ENCODE assay signal across 8 cellular contexts in the genomic region with DNA sequence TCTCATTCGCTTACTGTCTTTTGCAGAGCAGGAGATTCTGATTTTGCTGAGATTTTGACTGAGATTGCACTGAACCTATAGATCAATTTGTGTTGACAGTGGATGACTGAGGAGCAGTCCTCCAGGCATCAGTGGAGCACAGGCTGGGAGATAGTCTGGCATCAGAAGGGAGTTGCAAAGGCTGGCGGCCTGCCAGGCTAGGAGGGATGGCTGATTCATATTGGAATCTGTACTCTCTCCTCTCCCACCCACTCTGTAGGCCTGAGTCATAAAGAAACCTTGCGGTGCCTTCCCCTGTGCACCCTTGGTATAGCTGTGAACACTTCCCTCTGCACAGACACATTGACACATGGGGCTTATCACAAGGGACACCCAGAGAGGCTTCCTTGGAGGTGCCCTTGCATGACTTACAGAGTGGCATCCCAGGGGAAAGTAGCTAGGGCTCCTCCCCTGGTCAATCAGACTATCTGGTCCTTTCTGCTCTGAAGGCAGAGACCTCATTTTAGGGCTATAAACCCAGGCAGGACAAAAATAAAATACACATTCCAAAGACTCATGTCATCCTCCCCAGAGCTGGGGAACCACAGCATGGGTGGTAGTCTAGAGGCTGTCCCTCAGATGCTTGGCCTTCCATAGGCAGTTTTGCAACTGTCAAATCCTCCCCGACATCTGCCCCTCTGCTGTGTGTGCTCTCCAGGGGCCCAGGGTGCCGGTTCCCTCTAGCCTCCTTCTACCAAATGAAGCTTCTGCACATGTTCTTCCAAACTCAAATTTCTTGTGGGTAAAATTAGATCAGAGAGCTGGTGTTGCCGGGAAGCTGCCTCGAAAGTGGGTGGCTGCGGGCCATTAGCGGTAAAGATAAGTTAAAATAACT. TPM values are rescaled to one million over a fixed set of nuclear protein-coding genes. Genes with fewer than 3 reads are reported as not detected.
A peak's percentile ranks its signal among the peaks of the same experiment; 100 is the strongest.
DNase-seq lines count a peak whose midpoint lies in the region; ATAC-seq and TF ChIP-seq lines count a peak whose summit lies in the region.

No MANE protein-coding gene starts in this region.

- H3K4me2 ChIP-seq in SK-N-SH: peak overlapping the region; percentile 61

- no peaks in the 10 kb centered on the region for H4K20me1 ChIP-seq in SK-N-SH (ENCODE audit: insufficient read depth)

- POLR2A ChIA-PET in SK-N-SH (lab: Yijun Ruan, JAX): interaction anchor here (0.6 kb wide), 1 partner anchor 95 kb away, joined by 6 read pairs; no protein-coding TSS in a partner anchor

- H3K4me1 ChIP-seq in SK-N-SH (ENCODE audit: control insufficient read depth in 1 of 2, insufficient read depth in 2 of 2, low read depth in 1 of 2, low read length in 1 of 2): peaks cover 30 to 35% of the 10 kb centered on the region in 2 experiments

- TF ChIP-seq EP300 in SK-N-SH (IDR thresholded peaks at IDR 0.05; ENCODE audit: borderline replicate concordance in 1 of 2, low read depth in 1 of 2, low read length in 1 of 2): peak; percentile 82

- H3K9me2 ChIP-seq in SK-N-SH: no peaks in the 10 kb centered on the region

- no peaks in the 10 kb centered on the region for H3K27me3 ChIP-seq in SK-N-SH (ENCODE audit: insufficient read depth)

- CTCF ChIA-PET in SK-N-SH (lab: Yijun Ruan, JAX): interaction anchor here (0.6 to 1.9 kb wide), 8 partner anchors 16 to 204 kb away, joined by 3 to 5 read pairs (median 4); no protein-coding TSS in a partner anchor

- WGBS in SK-N-SH (ENCODE audit: low lambda C conversion rate): 4% methylated on average over 9 of the region's 9 CpGs

- no peaks in the 10 kb centered on the region for H3K79me2 ChIP-seq in SK-N-SH (ENCODE audit: insufficient read depth)

- H3K36me3 ChIP-seq in SK-N-SH (replicated peaks in 1 of 2; ENCODE audit: control insufficient read depth in 1 of 2, insufficient read depth in 2 of 2, low read length in 1 of 2): no peaks in the 10 kb centered on the region

- H3K9me3 ChIP-seq in SK-N-SH: no peaks in the 10 kb centered on the region

- H2AFZ ChIP-seq in SK-N-SH (ENCODE audit: low read depth): peak overlapping the region; percentile 61

- DNase-seq in stimulated activated naive CD4-positive, alpha-beta T cell treated with Interleukin-2 at 50 U/mL for 16 hours (lab: John Stamatoyannopoulos, UW): peak; percentile 81
- DNase-seq in stimulated activated naive CD4-positive, alpha-beta T cell (lab: John Stamatoyannopoulos, UW): no peak
- DNase-seq in SK-N-SH: peak; percentile 80
- DNase-seq in amniotic stem cell (lab: John Stamatoyannopoulos, UW): peak; percentile 93
- peak; percentile 99 for DNase-seq in kidney glomerular epithelial cell (lab: John Stamatoyannopoulos, UW)
- peak; percentile 49 for DNase-seq in stimulated activated CD8-positive, alpha-beta memory T cell treated with anti-CD3 and anti-CD28 coated beads, Interleukin-12 subunit alpha, Interleukin-12 subunit beta, amount 100 ng/mL, for 24 hours (ENCODE audit: extremely low read depth)
- DNase-seq in NCI-H187 (lab: John Stamatoyannopoulos, UW): no peak

- peak; percentile 99 for ATAC-seq in HG03095 (IDR thresholded peaks at IDR 0.05; ENCODE audit: unreplicated experiment)

- peak overlapping the region in 1 of 2 experiments; percentile 33; a peak in 2 of 4 replicates for H3K4me3 ChIP-seq in SK-N-SH (ENCODE audit: low read depth in 2 of 2, low read length in 1 of 2)

- peak overlapping the region; percentile 64 for H3K9ac ChIP-seq in SK-N-SH

- TF ChIP-seq CTCF in SK-N-SH (IDR thresholded peaks at IDR 0.05): no peak

- H3F3A ChIP-seq in SK-N-SH (replicated peaks; ENCODE audit: insufficient read depth): peaks cover 28% of the 10 kb centered on the region

- H3K27ac ChIP-seq in SK-N-SH (ENCODE audit: low read depth in 2 of 2, low read length in 1 of 2): peak overlapping the region; percentile 79 to 95

- TF ChIP-seq RAD21 in SK-N-SH (IDR thresholded peaks at IDR 0.05; ENCODE audit: low read length): peak; percentile 32; the same call in 1 of the 2 replicates

TF ChIP-seq in SK-N-SH, 30 proteins besides CTCF, POLR2A, EP300 and RAD21 (continues in another document):
- TF ChIP-seq, protein P1, sequence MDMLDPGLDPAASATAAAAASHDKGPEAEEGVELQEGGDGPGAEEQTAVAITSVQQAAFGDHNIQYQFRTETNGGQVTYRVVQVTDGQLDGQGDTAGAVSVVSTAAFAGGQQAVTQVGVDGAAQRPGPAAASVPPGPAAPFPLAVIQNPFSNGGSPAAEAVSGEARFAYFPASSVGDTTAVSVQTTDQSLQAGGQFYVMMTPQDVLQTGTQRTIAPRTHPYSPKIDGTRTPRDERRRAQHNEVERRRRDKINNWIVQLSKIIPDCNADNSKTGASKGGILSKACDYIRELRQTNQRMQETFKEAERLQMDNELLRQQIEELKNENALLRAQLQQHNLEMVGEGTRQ (IDR thresholded peaks at IDR 0.05; ENCODE audit: borderline replicate concordance, low read depth, low read length): no peak
- TF ChIP-seq REST (IDR thresholded peaks at IDR 0.05; ENCODE audit: low read depth, low read length) (peak; percentile 48), YY1 (IDR thresholded peaks at IDR 0.05; ENCODE audit: low read depth) (no peak), NFIC (IDR thresholded peaks at IDR 0.05; ENCODE audit: borderline replicate concordance) (peak; percentile 99), FOSL2 (IDR thresholded peaks at IDR 0.05; ENCODE audit: borderline replicate concordance, low read depth) (peak; percentile 97), TEAD4 (IDR thresholded peaks at IDR 0.05; ENCODE audit: borderline replicate concordance, insufficient read depth) (peak; percentile 90), GATA2 (CRISPR knock-in tag; IDR thresholded peaks at IDR 0.05) (peak; percentile 67), RFX5 (IDR thresholded peaks at IDR 0.05; ENCODE audit: low read length) (0 out of 2 replicates have a peak, but pooled peaks have one; percentile 13), MEF2A (IDR thresholded peaks at IDR 0.05; ENCODE audit: borderline replicate concordance, low read depth) (peak; percentile 83), GABPA (IDR thresholded peaks at IDR 0.05; ENCODE audit: low read depth) (no peak), CHD2 (IDR thresholded peaks at IDR 0.05; ENCODE audit: low read length, partially characterized antibody) (peak; percentile 73), SIN3A (IDR thresholded peaks at IDR 0.05; ENCODE audit: borderline replicate concordance, low read depth, low read length) (0 out of 2 replicates have a peak, but pooled peaks have one; percentile 20), SMC3 (IDR thresholded peaks at IDR 0.05; ENCODE audit: low read depth, low read length) (peak; percentile 30; the same call in 1 of the 2 replicates), RCOR1 (IDR thresholded peaks at IDR 0.05; ENCODE audit: low read length) (peak; percentile 78), ELF1 (IDR thresholded peaks at IDR 0.05) (no peak), TCF12 (IDR thresholded peaks at IDR 0.05) (peak; percentile 81), JUND (IDR thresholded peaks at IDR 0.05) (peak; percentile 96)
- TF ChIP-seq, protein P2, sequence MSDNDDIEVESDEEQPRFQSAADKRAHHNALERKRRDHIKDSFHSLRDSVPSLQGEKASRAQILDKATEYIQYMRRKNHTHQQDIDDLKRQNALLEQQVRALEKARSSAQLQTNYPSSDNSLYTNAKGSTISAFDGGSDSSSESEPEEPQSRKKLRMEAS (IDR thresholded peaks at IDR 0.05; ENCODE audit: low read depth): peak; percentile 79
- TF ChIP-seq, protein P3, sequence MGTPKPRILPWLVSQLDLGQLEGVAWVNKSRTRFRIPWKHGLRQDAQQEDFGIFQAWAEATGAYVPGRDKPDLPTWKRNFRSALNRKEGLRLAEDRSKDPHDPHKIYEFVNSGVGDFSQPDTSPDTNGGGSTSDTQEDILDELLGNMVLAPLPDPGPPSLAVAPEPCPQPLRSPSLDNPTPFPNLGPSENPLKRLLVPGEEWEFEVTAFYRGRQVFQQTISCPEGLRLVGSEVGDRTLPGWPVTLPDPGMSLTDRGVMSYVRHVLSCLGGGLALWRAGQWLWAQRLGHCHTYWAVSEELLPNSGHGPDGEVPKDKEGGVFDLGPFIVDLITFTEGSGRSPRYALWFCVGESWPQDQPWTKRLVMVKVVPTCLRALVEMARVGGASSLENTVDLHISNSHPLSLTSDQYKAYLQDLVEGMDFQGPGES (IDR thresholded peaks at IDR 0.05; ENCODE audit: low read depth, low read length): no peak

RNA-seq across cellular contexts. Expression of gene EEPD1, which starts 37.4 kb away (rescaled TPM):
- polyA plus RNA-seq in SK-N-SH (2012; rRNA removed): 2.4 and 5.0 TPM in 2 replicates
- polyA plus RNA-seq in SK-N-SH (2012; cell fraction: cytosol; rRNA removed): 2.5 and 5.2 TPM in 2 replicates
- 9.3 and 11.4 TPM in 2 replicates for polyA plus RNA-seq in SK-N-SH (2012; cell fraction: nucleus; rRNA removed)

Comparison
In these comparisons a context has a peak if more than half of its experiments do, and no peak if none do; other contexts are left out.
1. DNase-seq: peak in stimulated activated naive CD4-positive, alpha-beta T cell treated with Interleukin-2 at 50 U/mL for 16 hours (single experiment), SK-N-SH (single experiment), amniotic stem cell (single experiment), kidney glomerular epithelial cell (single experiment) and stimulated activated CD8-positive, alpha-beta memory T cell treated with anti-CD3 and anti-CD28 coated beads, Interleukin-12 subunit alpha, Interleukin-12 subunit beta, amount 100 ng/mL, for 24 hours (single experiment); none in stimulated activated naive CD4-positive, alpha-beta T cell (0 of 6) and NCI-H187 (0 of 2).